Comparison of ENCODE assay signal across 23 cellular contexts in the genomic region with DNA sequence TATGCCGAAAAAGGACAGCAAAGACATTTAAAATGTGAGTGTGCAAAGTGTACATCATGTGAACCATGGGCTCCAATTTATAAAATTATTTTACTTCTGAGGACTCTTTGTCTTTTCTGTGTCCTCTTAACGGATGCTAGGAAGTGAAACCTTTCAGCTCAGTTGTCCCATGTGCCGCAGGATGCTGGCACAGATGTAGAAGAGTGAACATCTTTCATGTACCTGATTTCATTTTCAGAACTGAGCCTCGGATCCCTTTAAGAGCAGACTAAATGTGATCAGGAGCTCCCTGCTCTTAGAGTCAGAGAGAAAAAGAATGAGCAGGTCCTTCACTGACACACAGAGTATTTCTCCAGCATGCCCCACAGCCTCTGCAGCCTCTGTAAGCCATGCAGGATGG. TPM values are rescaled to one million over a fixed set of nuclear protein-coding genes. Genes with fewer than 3 reads are reported as not detected.
DNase-seq lines count a peak whose midpoint lies in the region; ATAC-seq and TF ChIP-seq lines count a peak whose summit lies in the region.
"Had no signal": no experiment of that assay in that cellular context is flagged by ENCODE, and none has a peak within 500 bp of the region (broad histone marks: within the 10 kb centered on the region; RNA-seq: fewer than 3 reads in every experiment).

No MANE protein-coding gene starts in this region.

- CTCF ChIA-PET in activated CD4-positive, alpha-beta memory T cell treated with anti-CD3 and anti-CD28 coated beads, Interleukin-2, amount 10 ng/mL, durations not matched to agents 7 days and 5 days (lab: Charles Lee), result interaction anchor here (1.0 to 4.9 kb wide), 7 partner anchors 11 to 304 kb away, joined by 3 to 49 read pairs (median 6); partner anchors contain the start of genes ADAT2, FUCA2, LTV1 and PEX3

- H3K27ac Mint-ChIP-seq in activated CD4-positive, alpha-beta T cell treated with anti-CD3 and anti-CD28 coated beads, Interleukin-2, amount 10 ng/mL, durations not matched to agents 24 days and 14 days, result peak overlapping the region; percentile 51
- peak overlapping the region; percentile 89 for H3K27ac Mint-ChIP-seq in activated CD4-positive, alpha-beta memory T cell treated with anti-CD3 and anti-CD28 coated beads, Interleukin-2, amount 10 ng/mL, durations not matched to agents 7 days and 5 days
- H3K27ac Mint-ChIP-seq: HFFc6 had no signal

- ATAC-seq in GM21360 (IDR thresholded peaks at IDR 0.05; ENCODE audit: unreplicated experiment), result no peak
- ATAC-seq: heart right ventricle, left lobe of liver had no signal

- POLR2A ChIA-PET in activated CD4-positive, alpha-beta memory T cell treated with anti-CD3 and anti-CD28 coated beads, Interleukin-2, amount 10 ng/mL, durations not matched to agents 7 days and 5 days (lab: Charles Lee), result interaction anchor here (0.8 to 5.4 kb wide), 14 partner anchors 9 to 611 kb away, joined by 3 to 68 read pairs (median 6); partner anchors contain the start of genes ADAT2, FUCA2, HIVEP2 and LTV1

- H3K9me3 ChIP-seq in mucosa of stomach (ENCODE audit: control insufficient read depth, low read length), result no peaks in the 10 kb centered on the region
- no peaks in the 10 kb centered on the region for H3K9me3 ChIP-seq in esophagus muscularis mucosa
- H3K9me3 ChIP-seq: adrenal gland, breast epithelium, heart right ventricle, SK-N-SH had no signal

- H3K27me3 ChIP-seq in mucosa of stomach (ENCODE audit: control insufficient read depth, insufficient read depth, low read length) (no peaks in the 10 kb centered on the region), esophagus muscularis mucosa (no peaks in the 10 kb centered on the region)
- H3K27me3 ChIP-seq: adrenal gland, breast epithelium, heart right ventricle had no signal

- 95% methylated on average over 4 of the region's 4 CpGs for WGBS in esophagus muscularis mucosa

- TF ChIP-seq POLR2A in esophagus muscularis mucosa (IDR thresholded peaks at IDR 0.05; ENCODE audit: low read depth), result no peak

- H3K4me3 ChIP-seq in GM12865 (ENCODE audit: low read depth, low read length), result no peak overlapping the region
- H3K4me3 ChIP-seq in mucosa of stomach (ENCODE audit: low read length), result no peak overlapping the region
- H3K4me3 ChIP-seq in esophagus muscularis mucosa, result no peak overlapping the region
- H3K4me3 ChIP-seq: adrenal gland, breast epithelium had no signal

- no peak for TF ChIP-seq EP300 in esophagus muscularis mucosa (IDR thresholded peaks at IDR 0.05)

- H3K27ac ChIP-seq in esophagus muscularis mucosa (replicated peaks in 1 of 4), result no peak overlapping the region
- H3K27ac ChIP-seq: adrenal gland, breast epithelium had no signal

- H3K36me3 ChIP-seq in mucosa of stomach (ENCODE audit: control insufficient read depth, insufficient read depth, low read length) (no peaks in the 10 kb centered on the region), esophagus muscularis mucosa (no peaks in the 10 kb centered on the region)
- H3K36me3 ChIP-seq: adrenal gland, breast epithelium, heart right ventricle had no signal

- TF ChIP-seq CTCF in GM12865 (IDR thresholded peaks at IDR 0.05; ENCODE audit: insufficient read depth, low read depth, low read length, missing control alignments) (no peak), esophagus muscularis mucosa (IDR thresholded peaks at IDR 0.05) (no peak)

- no peaks in the 10 kb centered on the region for H3K9me3 Mint-ChIP-seq in activated CD4-positive, alpha-beta T cell treated with anti-CD3 and anti-CD28 coated beads, Interleukin-2, amount 10 ng/mL, durations not matched to agents 24 days and 14 days
- H3K9me3 Mint-ChIP-seq in activated CD4-positive, alpha-beta memory T cell treated with anti-CD3 and anti-CD28 coated beads, Interleukin-2, amount 10 ng/mL, durations not matched to agents 7 days and 5 days, result no peaks in the 10 kb centered on the region
- H3K9me3 Mint-ChIP-seq: HFFc6 had no signal

- peaks cover 6% of the 10 kb centered on the region for H3K36me3 Mint-ChIP-seq in activated CD4-positive, alpha-beta T cell treated with anti-CD3 and anti-CD28 coated beads, Interleukin-2, amount 10 ng/mL, durations not matched to agents 24 days and 14 days (ENCODE audit: low read depth)
- no peaks in the 10 kb centered on the region for H3K36me3 Mint-ChIP-seq in activated CD4-positive, alpha-beta memory T cell treated with anti-CD3 and anti-CD28 coated beads, Interleukin-2, amount 10 ng/mL, durations not matched to agents 7 days and 5 days (ENCODE audit: low read depth)

- DNase-seq in activated CD4-positive, alpha-beta T cell treated with anti-CD3 and anti-CD28 coated beads, Interleukin-2, amount 10 ng/mL, durations not matched to agents 24 days and 14 days, result peak; percentile 64
- DNase-seq in activated CD4-positive, alpha-beta T cell treated with anti-CD3 and anti-CD28 coated beads for 4 hours, result no peak
- DNase-seq in GM12865 (ENCODE audit: low read depth) (peak; percentile 36), esophagus muscularis mucosa (ENCODE audit: extremely low spot score) (no peak), GDM1 (lab: John Stamatoyannopoulos, UW) (no peak)
- DNase-seq in activated CD4-positive, alpha-beta memory T cell treated with anti-CD3 and anti-CD28 coated beads, Interleukin-2, amount 10 ng/mL, durations not matched to agents 7 days and 5 days, result peak; percentile 29
- DNase-seq: 8988T; activated CD4-positive, CD25-positive, alpha-beta regulatory T cell treated with anti-CD3 and anti-CD28 coated beads, Interleukin-2, amount 50 U/mL, for 72 hours; adrenal gland; AML-193; heart right ventricle; HFFc6; NCI-H1105 treated with DMSO at 0.1 percent for 48 hours; NCI-H2081 treated with DMSO at 0.1 percent for 48 hours; NCI-H446 treated with DMSO at 0.1 percent for 48 hours; SK-N-SH; small intestine; stimulated activated CD4-positive, alpha-beta T cell treated with anti-CD3 and anti-CD28 coated beads, Interleukin-4, amount 100 ng/mL, for 1 hour; trophoblast cell had no signal

- H3K4me3 Mint-ChIP-seq in activated CD4-positive, alpha-beta T cell treated with anti-CD3 and anti-CD28 coated beads, Interleukin-2, amount 10 ng/mL, durations not matched to agents 24 days and 14 days, result peak overlapping the region; percentile 88
- H3K4me3 Mint-ChIP-seq in activated CD4-positive, alpha-beta memory T cell treated with anti-CD3 and anti-CD28 coated beads, Interleukin-2, amount 10 ng/mL, durations not matched to agents 7 days and 5 days, result peak overlapping the region; percentile 77

- peaks cover 54% of the 10 kb centered on the region for H3K4me1 Mint-ChIP-seq in activated CD4-positive, alpha-beta T cell treated with anti-CD3 and anti-CD28 coated beads, Interleukin-2, amount 10 ng/mL, durations not matched to agents 24 days and 14 days
- H3K4me1 Mint-ChIP-seq in activated CD4-positive, alpha-beta memory T cell treated with anti-CD3 and anti-CD28 coated beads, Interleukin-2, amount 10 ng/mL, durations not matched to agents 7 days and 5 days, result peaks cover 67% of the 10 kb centered on the region

- H3K27me3 Mint-ChIP-seq in activated CD4-positive, alpha-beta T cell treated with anti-CD3 and anti-CD28 coated beads, Interleukin-2, amount 10 ng/mL, durations not matched to agents 24 days and 14 days, result no peaks in the 10 kb centered on the region
- H3K27me3 Mint-ChIP-seq in activated CD4-positive, alpha-beta memory T cell treated with anti-CD3 and anti-CD28 coated beads, Interleukin-2, amount 10 ng/mL, durations not matched to agents 7 days and 5 days, result no peaks in the 10 kb centered on the region

- intact Hi-C loops in activated CD4-positive, alpha-beta T cell treated with anti-CD3 and anti-CD28 coated beads, Interleukin-2, amount 10 ng/mL, durations not matched to agents 24 days and 14 days (cut with micrococcal nuclease), result loop anchor here (5.0 to 10.0 kb wide), 3 partner anchors 268 to 594 kb away; partner anchors contain the start of genes HIVEP2 and LTV1
- intact Hi-C loops in esophagus muscularis mucosa (cut with DNase I), result no loop called here

- peak overlapping the region; percentile 10 for H3K9ac ChIP-seq in mucosa of stomach (ENCODE audit: low read length)
- H3K9ac ChIP-seq: SK-N-SH had no signal

- H3K4me1 ChIP-seq in mucosa of stomach (ENCODE audit: control insufficient read depth, insufficient read depth, low read length) (peaks cover 60% of the 10 kb centered on the region), esophagus muscularis mucosa (peaks cover 7 to 17% (median 13%) of the 10 kb centered on the region in 4 donors)
- H3K4me1 ChIP-seq: breast epithelium had no signal

RNA-seq across cellular contexts. Expression of gene FUCA2, which starts 27.6 kb away (rescaled TPM):
- total RNA-seq in activated CD4-positive, alpha-beta T cell treated with anti-CD3 and anti-CD28 coated beads, Interleukin-2, amount 10 ng/mL, durations not matched to agents 24 days and 14 days, result 14.4 and 16.1 TPM in 2 replicates
- total RNA-seq in activated CD4-positive, alpha-beta memory T cell treated with anti-CD3 and anti-CD28 coated beads, Interleukin-2, amount 10 ng/mL, durations not matched to agents 7 days and 5 days, result 10 to 100 TPM; 22.1 to 23.1 TPM
- total RNA-seq in esophagus muscularis mucosa, result 10 to 100 TPM; 17.6 to 27.5 (median 25.8) TPM

Comparison
In these comparisons a context has a peak if more than half of its experiments do, and no peak if none do; other contexts are left out.
1. DNase-seq: peak in activated CD4-positive, alpha-beta T cell treated with anti-CD3 and anti-CD28 coated beads, Interleukin-2, amount 10 ng/mL, durations not matched to agents 24 days and 14 days (single experiment), GM12865 (single experiment) and activated CD4-positive, alpha-beta memory T cell treated with anti-CD3 and anti-CD28 coated beads, Interleukin-2, amount 10 ng/mL, durations not matched to agents 7 days and 5 days (single experiment); none in activated CD4-positive, alpha-beta T cell treated with anti-CD3 and anti-CD28 coated beads for 4 hours (0 of 2), esophagus muscularis mucosa (single experiment) and GDM1 (single experiment).